ENCODE assay signal across 8 cellular contexts in the genomic region with DNA sequence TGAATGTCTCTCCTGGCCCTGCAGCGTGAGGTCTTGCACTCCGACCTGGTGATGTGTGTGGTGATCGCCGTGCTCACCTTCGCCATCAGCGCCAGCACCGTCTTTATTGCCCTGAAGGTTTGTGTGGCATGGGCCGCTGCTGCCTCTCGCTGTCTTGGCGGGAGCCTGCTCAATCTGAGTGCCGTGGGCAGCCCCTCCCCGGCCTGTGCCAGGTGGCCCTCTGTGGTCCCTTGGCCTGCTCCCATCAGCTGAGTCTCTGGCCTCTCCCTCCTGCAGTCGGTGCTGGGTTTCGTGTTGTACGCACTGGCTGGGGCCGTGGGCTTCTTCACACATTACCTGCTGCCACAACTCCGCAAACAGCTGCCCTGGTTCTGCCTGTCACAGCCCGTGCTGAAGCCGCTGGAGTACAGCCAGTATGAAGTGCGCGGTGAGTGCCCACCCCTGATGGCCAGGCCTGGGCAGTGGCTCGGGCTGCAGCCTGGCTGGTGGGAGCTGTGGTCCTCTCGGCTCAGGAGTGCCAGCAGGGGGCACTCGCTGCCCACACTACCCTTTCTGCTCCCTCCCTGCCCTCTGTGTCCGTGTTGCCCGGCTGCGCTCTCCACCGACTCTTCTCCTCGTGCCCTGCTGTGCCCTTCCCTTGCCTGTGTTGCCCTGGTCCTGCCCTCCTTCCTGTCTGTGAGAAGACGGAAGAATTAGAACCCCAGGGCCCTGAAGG. TPM values are rescaled to one million over a fixed set of nuclear protein-coding genes. Genes with fewer than 3 reads are reported as not detected.
DNase-seq lines count a peak whose midpoint lies in the region; ATAC-seq, FAIRE-seq and TF ChIP-seq lines count a peak whose summit lies in the region.

No MANE protein-coding gene starts in this region.

- FAIRE-seq in RCC 7860 (lab: Jason Lieb, UNC), result no peak

- H3K27ac ChIP-seq in parathyroid adenoma, result no peak overlapping the region

- DNase-seq in DMS53 (lab: John Stamatoyannopoulos, UW) (peak; percentile 55), DMS53 treated with DMSO at 0.1 percent for 48 hours (lab: John Stamatoyannopoulos, UW; ENCODE audit: unreplicated experiment) (no peak), NCI-H510A treated with DMSO at 0.1 percent for 48 hours (lab: John Stamatoyannopoulos, UW) (peak; percentile 17), fibroblast of villous mesenchyme (ENCODE audit: low read depth) (peak; percentile 22), RCC 7860 (ENCODE audit: low spot score) (no peak)
- DNase-seq in activated effector memory CD4-positive, alpha-beta T cell treated with anti-CD3 and anti-CD28 coated beads, Interleukin-2, amount 50 U/mL, for 16 hours, result peak; percentile 81

- peaks cover 3% of the 10 kb centered on the region for H3K79me2 ChIP-seq in parathyroid adenoma

- H3K9me3 ChIP-seq in parathyroid adenoma (ENCODE audit: control insufficient read depth, low read length), result no peaks in the 10 kb centered on the region

- H3K4me3 ChIP-seq in fibroblast of villous mesenchyme (ENCODE audit: low read depth, low read length), result no peak overlapping the region
- H3K4me3 ChIP-seq in parathyroid adenoma (ENCODE audit: low read depth, low read length), result no peak overlapping the region

- H3K27me3 ChIP-seq in parathyroid adenoma (ENCODE audit: control insufficient read depth, insufficient read depth, low read length), result no peaks in the 10 kb centered on the region

- peak; percentile 45 for TF ChIP-seq CTCF in fibroblast of villous mesenchyme (IDR thresholded peaks at IDR 0.05; ENCODE audit: insufficient read depth, low read depth, low read length)
- TF ChIP-seq CTCF in parathyroid adenoma (IDR thresholded peaks at IDR 0.05), result peak; percentile 37

- H3K4me2 ChIP-seq in parathyroid adenoma (ENCODE audit: low read length), result no peak overlapping the region

- no peak overlapping the region for H2AFZ ChIP-seq in parathyroid adenoma

- H3K9ac ChIP-seq in parathyroid adenoma, result no peak overlapping the region

- no peaks in the 10 kb centered on the region for H3K4me1 ChIP-seq in parathyroid adenoma

- no peak for ATAC-seq in GM21447 (IDR thresholded peaks at IDR 0.05; ENCODE audit: unreplicated experiment)

- no peaks in the 10 kb centered on the region for H3K36me3 ChIP-seq in parathyroid adenoma (ENCODE audit: control insufficient read depth, insufficient read depth, low read length)

RNA-seq across cellular contexts. Expression of a gene that starts 10.2 kb away (rescaled TPM):
- 32.4 and 33.5 TPM in 2 replicates for total RNA-seq in fibroblast of villous mesenchyme

RNA-seq across cellular contexts. Expression of a gene that starts 11.8 kb away (rescaled TPM):
- 28.9 and 29.3 TPM in 2 replicates for total RNA-seq in fibroblast of villous mesenchyme

RNA-seq across cellular contexts. Expression of a gene that starts 12.1 kb away (rescaled TPM):
- 34.5 and 34.8 TPM in 2 replicates for total RNA-seq in fibroblast of villous mesenchyme

RNA-seq across cellular contexts. Expression of a gene that starts 30.2 kb away (rescaled TPM):
- under 0.01 TPM in 1 of 2 replicates, not detected in the other for total RNA-seq in fibroblast of villous mesenchyme

RNA-seq across cellular contexts. Expression of a gene that starts 36.9 kb away (rescaled TPM):
- 22.2 and 24.2 TPM in 2 replicates for total RNA-seq in fibroblast of villous mesenchyme

Comparison
In these comparisons a context has a peak if more than half of its experiments do, and no peak if none do; other contexts are left out.
1. DNase-seq: peak in DMS53 (single experiment), NCI-H510A treated with DMSO at 0.1 percent for 48 hours (single experiment), activated effector memory CD4-positive, alpha-beta T cell treated with anti-CD3 and anti-CD28 coated beads, Interleukin-2, amount 50 U/mL, for 16 hours (single experiment) and fibroblast of villous mesenchyme (single experiment); none in DMS53 treated with DMSO at 0.1 percent for 48 hours (single experiment) and RCC 7860 (single experiment).